15 cellular contexts compared by ENCODE assay signal in the genomic region with DNA sequence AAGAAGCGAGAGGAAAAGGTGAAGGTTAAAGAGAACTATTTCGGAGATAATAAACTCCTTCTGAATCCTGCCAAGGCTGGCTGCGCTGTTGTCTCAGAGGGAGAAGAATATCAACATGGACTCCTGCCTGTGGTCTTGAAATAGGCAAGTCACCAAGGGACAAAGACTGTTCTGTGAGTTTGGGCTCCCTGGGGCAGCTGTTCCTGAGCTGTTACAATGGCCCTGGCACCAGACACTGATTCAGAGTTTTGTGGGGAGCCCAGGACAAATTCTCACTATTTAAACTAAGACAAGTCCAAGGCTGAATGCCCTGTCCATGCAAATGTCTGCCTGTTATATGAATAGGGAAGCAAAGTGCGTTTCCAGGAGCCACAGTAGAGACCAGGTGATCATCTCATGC.
"Had no signal": no experiment of that assay in that cellular context is flagged by ENCODE, and none has a peak within 500 bp of the region (broad histone marks: within the 10 kb centered on the region; RNA-seq: fewer than 3 reads in every experiment).

No MANE protein-coding gene starts in this region.

- H3K27me3 ChIP-seq: breast epithelium, heart right ventricle, uterus had no signal

- H3K27ac Mint-ChIP-seq: activated CD4-positive, alpha-beta T cell treated with anti-CD3 and anti-CD28 coated beads for 36 hours; activated CD8-positive, alpha-beta T cell treated with anti-CD3 and anti-CD28 coated beads, Interleukin-2, amount 10 ng/mL, durations not matched to agents 7 days and 5 days; activated naive CD4-positive, alpha-beta T cell treated with anti-CD3 and anti-CD28 coated beads, Interleukin-2, amount 50 U/mL, for 24 hours; activated T-helper 1 cell treated with anti-CD3 and anti-CD28 coated beads, Interleukin-12 subunit alpha, Interleukin-12 subunit beta, Interleukin-2, Interleukin-4 antibody, amounts not matched to agents 30 ng/mL and 10 ng/mL and 1 ng/mL, durations not matched to agents 14 hours and 24 hours and 36 hours; stimulated activated naive CD8-positive, alpha-beta T cell treated with anti-CD3 and anti-CD28 coated beads, Interleukin-15, amount 100 ng/mL, for 72 hours had no signal

- H3K27me3 Mint-ChIP-seq: activated CD4-positive, alpha-beta T cell treated with anti-CD3 and anti-CD28 coated beads for 36 hours; activated naive CD4-positive, alpha-beta T cell treated with anti-CD3 and anti-CD28 coated beads, Interleukin-2, amount 50 U/mL, for 24 hours; stimulated activated naive CD8-positive, alpha-beta T cell treated with anti-CD3 and anti-CD28 coated beads, Interleukin-15, amount 100 ng/mL, for 72 hours had no signal

- H3K4me1 Mint-ChIP-seq: activated CD4-positive, alpha-beta T cell treated with anti-CD3 and anti-CD28 coated beads for 36 hours; activated naive CD4-positive, alpha-beta T cell treated with anti-CD3 and anti-CD28 coated beads, Interleukin-2, amount 50 U/mL, for 24 hours; stimulated activated naive CD8-positive, alpha-beta T cell treated with anti-CD3 and anti-CD28 coated beads, Interleukin-15, amount 100 ng/mL, for 72 hours had no signal

- H3K4me3 Mint-ChIP-seq: activated CD4-positive, alpha-beta T cell treated with anti-CD3 and anti-CD28 coated beads for 36 hours; activated CD8-positive, alpha-beta T cell treated with anti-CD3 and anti-CD28 coated beads, Interleukin-2, amount 10 ng/mL, durations not matched to agents 7 days and 5 days; activated naive CD4-positive, alpha-beta T cell treated with anti-CD3 and anti-CD28 coated beads, Interleukin-2, amount 50 U/mL, for 24 hours; activated T-helper 1 cell treated with anti-CD3 and anti-CD28 coated beads, Interleukin-12 subunit alpha, Interleukin-12 subunit beta, Interleukin-2, Interleukin-4 antibody, amounts not matched to agents 30 ng/mL and 10 ng/mL and 1 ng/mL, durations not matched to agents 14 hours and 24 hours and 36 hours; stimulated activated naive CD8-positive, alpha-beta T cell treated with anti-CD3 and anti-CD28 coated beads, Interleukin-15, amount 100 ng/mL, for 72 hours had no signal

- H3K9me3 ChIP-seq: breast epithelium, heart right ventricle, SK-N-SH, uterus had no signal

- H3K27ac ChIP-seq: heart right ventricle, uterus, VCaP had no signal

- H3K9ac ChIP-seq: SK-N-SH had no signal

- H3K9me3 Mint-ChIP-seq: activated naive CD4-positive, alpha-beta T cell treated with anti-CD3 and anti-CD28 coated beads, Interleukin-2, amount 50 U/mL, for 24 hours; activated T-helper 1 cell treated with anti-CD3 and anti-CD28 coated beads, Interleukin-12 subunit alpha, Interleukin-12 subunit beta, Interleukin-2, Interleukin-4 antibody, amounts not matched to agents 30 ng/mL and 10 ng/mL and 1 ng/mL, durations not matched to agents 14 hours and 24 hours and 36 hours; stimulated activated naive CD8-positive, alpha-beta T cell treated with anti-CD3 and anti-CD28 coated beads, Interleukin-15, amount 100 ng/mL, for 72 hours had no signal

- DNase-seq: activated CD4-positive, alpha-beta T cell treated with anti-CD3 and anti-CD28 coated beads for 36 hours; activated CD8-positive, alpha-beta memory T cell treated with anti-CD3 and anti-CD28 coated beads, Interleukin-2, amount 50 U/mL, for 48 hours; activated CD8-positive, alpha-beta T cell treated with anti-CD3 and anti-CD28 coated beads, Interleukin-2, amount 10 ng/mL, durations not matched to agents 7 days and 5 days; heart right ventricle; islet precursor cell; mesendoderm; SK-N-SH; stimulated activated CD4-positive, alpha-beta T cell treated with anti-CD3 and anti-CD28 coated beads, Interleukin-4, amount 100 ng/mL, for 24 hours; stimulated activated naive CD8-positive, alpha-beta T cell treated with anti-CD3 and anti-CD28 coated beads, Interleukin-15, amount 100 ng/mL, for 72 hours; T-helper 1 cell; uterus had no signal

- H3K36me3 ChIP-seq: breast epithelium, uterus had no signal

- H3K4me1 ChIP-seq: breast epithelium, uterus had no signal

- H3K4me3 ChIP-seq: breast epithelium, heart right ventricle, uterus had no signal
